Comparison of ENCODE assay signal across 1 cellular context in genomic region chr16:48605518-48606110, GRCh38.
TF ChIP-seq lines count a peak whose summit lies in the region.

No MANE protein-coding gene starts in this region.

TF ChIP-seq in H1, 55 proteins besides CTCF, POLR2A, EP300 and RAD21:
- no peak for TF ChIP-seq BCL11A (IDR thresholded peaks at IDR 0.05; ENCODE audit: low read depth in 2 of 2, low read length in 2 of 2)
- TF ChIP-seq TBP (IDR thresholded peaks at IDR 0.05; ENCODE audit: low read depth, low read length), result no peak
- no peak for TF ChIP-seq SP1 (IDR thresholded peaks at IDR 0.05; ENCODE audit: low read depth, low read length)
- no peak for TF ChIP-seq KDM1A (IDR thresholded peaks at IDR 0.05; ENCODE audit: borderline replicate concordance, low read length)
- TF ChIP-seq CBX5 (IDR thresholded peaks at IDR 0.05; ENCODE audit: low read depth, low read length), result no peak
- no peak for TF ChIP-seq POLR2AphosphoS5 (IDR thresholded peaks at IDR 0.05; ENCODE audit: low read depth, low read length)
- TF ChIP-seq JUN (IDR thresholded peaks at IDR 0.05; ENCODE audit: low read depth, low read length), result no peak
- no peak for TF ChIP-seq SIX5 (IDR thresholded peaks at IDR 0.05; ENCODE audit: low read depth, low read length)
- TF ChIP-seq KDM5A (IDR thresholded peaks at IDR 0.05; ENCODE audit: low read length), result no peak
- TF ChIP-seq MAX (IDR thresholded peaks at IDR 0.05), result no peak
